9 cellular contexts compared by ENCODE assay signal in genomic region chr22:50292643-50293440, GRCh38. TPM values are rescaled to one million over a fixed set of nuclear protein-coding genes. Genes with fewer than 3 reads are reported as not detected.
DNase-seq lines count a peak whose midpoint lies in the region; ATAC-seq and TF ChIP-seq lines count a peak whose summit lies in the region.
"Had no signal": no experiment of that assay in that cellular context is flagged by ENCODE, and none has a peak within 500 bp of the region (broad histone marks: within the 10 kb centered on the region; RNA-seq: fewer than 3 reads in every experiment).

No MANE protein-coding gene starts in this region.

- H3K4me1 ChIP-seq in sigmoid colon: peaks cover 0 to 56% (median 46%) of the 10 kb centered on the region in 4 donors

- TF ChIP-seq CTCF in GM06990 (IDR thresholded peaks at IDR 0.05; ENCODE audit: insufficient read depth, low read length, poor library complexity, severe bottlenecking): no peak
- TF ChIP-seq CTCF in foreskin fibroblast (IDR thresholded peaks at IDR 0.05; ENCODE audit: low read depth, low read length): no peak
- no peak for TF ChIP-seq CTCF in sigmoid colon (IDR thresholded peaks at IDR 0.05)

- TF ChIP-seq POLR2A in sigmoid colon (IDR thresholded peaks at IDR 0.05): no peak

- peak; percentile 57; the same call in 2 of the 3 replicates for ATAC-seq in SK-N-SH treated with all-trans-retinoic acid at 6 μM for 48 hours
- no peak for ATAC-seq in HG03378 (IDR thresholded peaks at IDR 0.05; ENCODE audit: unreplicated experiment)
- ATAC-seq in HG03095 (IDR thresholded peaks at IDR 0.05; ENCODE audit: unreplicated experiment): no peak
- ATAC-seq in left lobe of liver: no peak

- peak overlapping the region; percentile 80 to 86 (median 84) for H3K27ac ChIP-seq in sigmoid colon
- H3K27ac ChIP-seq: neutrophil had no signal

- peak overlapping the region; percentile 27 for H3K4me3 ChIP-seq in GM06990 (replicated peaks; ENCODE audit: low read depth, low read length)
- peak overlapping the region; percentile 3 to 22 for H3K4me3 ChIP-seq in foreskin fibroblast (ENCODE audit: low read depth in 1 of 2, low read length in 2 of 2)
- peak overlapping the region in 3 of 4 donors; percentile 25 to 38 (median 26) for H3K4me3 ChIP-seq in sigmoid colon

- H3K27me3 ChIP-seq in GM06990 (replicated peaks; ENCODE audit: control insufficient read depth, insufficient read depth, low read length) (no peaks in the 10 kb centered on the region), sigmoid colon (no peaks in the 10 kb centered on the region)

- no peaks in the 10 kb centered on the region for H3K9me3 ChIP-seq in sigmoid colon
- H3K9me3 ChIP-seq: neutrophil had no signal

- intact Hi-C loops in sigmoid colon (cut with DNase I): loop anchor here (5.0 kb wide), 1 partner anchor 34 kb away; the partner anchor contains the start of gene DENND6B

- no peak for TF ChIP-seq EP300 in sigmoid colon (IDR thresholded peaks at IDR 0.05)

- DNase-seq in GM06990 (ENCODE audit: extremely low read depth, insufficient read length): peak; percentile 63
- DNase-seq in foreskin fibroblast: no peak
- DNase-seq in sigmoid colon: no peak
- no peak for DNase-seq in SHP77 treated with DMSO at 0.1 percent for 48 hours (lab: John Stamatoyannopoulos, UW)
- no peak for DNase-seq in left lobe of liver (ENCODE audit: low spot score)

- H3K36me3 ChIP-seq in GM06990 (ENCODE audit: control insufficient read depth, insufficient read depth, low read length) (peaks cover 30% of the 10 kb centered on the region), sigmoid colon (peaks cover 18 to 32% (median 26%) of the 10 kb centered on the region in 4 donors)
- H3K36me3 ChIP-seq: neutrophil had no signal

- 37 to 56% methylated on average over 29 of the region's 29 CpGs for WGBS in sigmoid colon, 2 donors

TF ChIP-seq in SK-N-SH treated with all-trans-retinoic acid at 6 μM for 48 hours, 23 proteins besides CTCF, POLR2A, EP300 and RAD21:
- TF ChIP-seq ISL1 (CRISPR knock-in tag; IDR thresholded peaks at IDR 0.05) (no peak), TCF4 (CRISPR knock-in tag; IDR thresholded peaks at IDR 0.05; ENCODE audit: borderline replicate concordance) (no peak), CREB5 (CRISPR knock-in tag; IDR thresholded peaks at IDR 0.05; ENCODE audit: low read depth) (no peak), TOX (CRISPR knock-in tag; IDR thresholded peaks at IDR 0.05; ENCODE audit: borderline replicate concordance) (no peak), ZNF70 (CRISPR knock-in tag; IDR thresholded peaks at IDR 0.05) (no peak), ZNF565 (CRISPR knock-in tag; conservative IDR thresholded peaks at IDR 0.05; ENCODE audit: low read depth) (no peak), GLIS3 (CRISPR knock-in tag; IDR thresholded peaks at IDR 0.05) (no peak), ZC3H10 (CRISPR knock-in tag; IDR thresholded peaks at IDR 0.05) (no peak), SNAI2 (CRISPR knock-in tag; IDR thresholded peaks at IDR 0.05) (no peak), ESRRG (CRISPR knock-in tag; IDR thresholded peaks at IDR 0.05) (no peak), OSR1 (CRISPR knock-in tag; IDR thresholded peaks at IDR 0.05) (no peak), TSHZ2 (CRISPR knock-in tag; IDR thresholded peaks at IDR 0.05) (no peak), ZNF8 (CRISPR knock-in tag; IDR thresholded peaks at IDR 0.05) (no peak), BACH2 (CRISPR knock-in tag; IDR thresholded peaks at IDR 0.05; ENCODE audit: borderline replicate concordance) (no peak), CSDC2 (CRISPR knock-in tag; IDR thresholded peaks at IDR 0.05) (no peak), ZFP3 (CRISPR knock-in tag; IDR thresholded peaks at IDR 0.05) (no peak), ARNTL (CRISPR knock-in tag; IDR thresholded peaks at IDR 0.05; ENCODE audit: borderline replicate concordance, low read depth) (no peak), ZFP30 (CRISPR knock-in tag; IDR thresholded peaks at IDR 0.05) (no peak)
- TF ChIP-seq, protein P1, sequence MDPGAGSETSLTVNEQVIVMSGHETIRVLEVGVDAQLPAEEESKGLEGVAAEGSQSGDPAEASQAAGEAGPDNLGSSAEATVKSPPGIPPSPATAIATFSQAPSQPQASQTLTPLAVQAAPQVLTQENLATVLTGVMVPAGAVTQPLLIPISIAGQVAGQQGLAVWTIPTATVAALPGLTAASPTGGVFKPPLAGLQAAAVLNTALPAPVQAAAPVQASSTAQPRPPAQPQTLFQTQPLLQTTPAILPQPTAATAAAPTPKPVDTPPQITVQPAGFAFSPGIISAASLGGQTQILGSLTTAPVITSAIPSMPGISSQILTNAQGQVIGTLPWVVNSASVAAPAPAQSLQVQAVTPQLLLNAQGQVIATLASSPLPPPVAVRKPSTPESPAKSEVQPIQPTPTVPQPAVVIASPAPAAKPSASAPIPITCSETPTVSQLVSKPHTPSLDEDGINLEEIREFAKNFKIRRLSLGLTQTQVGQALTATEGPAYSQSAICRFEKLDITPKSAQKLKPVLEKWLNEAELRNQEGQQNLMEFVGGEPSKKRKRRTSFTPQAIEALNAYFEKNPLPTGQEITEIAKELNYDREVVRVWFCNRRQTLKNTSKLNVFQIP (CRISPR knock-in tag; IDR thresholded peaks at IDR 0.05; ENCODE audit: borderline replicate concordance, low read depth): no peak
- TF ChIP-seq, protein P2, sequence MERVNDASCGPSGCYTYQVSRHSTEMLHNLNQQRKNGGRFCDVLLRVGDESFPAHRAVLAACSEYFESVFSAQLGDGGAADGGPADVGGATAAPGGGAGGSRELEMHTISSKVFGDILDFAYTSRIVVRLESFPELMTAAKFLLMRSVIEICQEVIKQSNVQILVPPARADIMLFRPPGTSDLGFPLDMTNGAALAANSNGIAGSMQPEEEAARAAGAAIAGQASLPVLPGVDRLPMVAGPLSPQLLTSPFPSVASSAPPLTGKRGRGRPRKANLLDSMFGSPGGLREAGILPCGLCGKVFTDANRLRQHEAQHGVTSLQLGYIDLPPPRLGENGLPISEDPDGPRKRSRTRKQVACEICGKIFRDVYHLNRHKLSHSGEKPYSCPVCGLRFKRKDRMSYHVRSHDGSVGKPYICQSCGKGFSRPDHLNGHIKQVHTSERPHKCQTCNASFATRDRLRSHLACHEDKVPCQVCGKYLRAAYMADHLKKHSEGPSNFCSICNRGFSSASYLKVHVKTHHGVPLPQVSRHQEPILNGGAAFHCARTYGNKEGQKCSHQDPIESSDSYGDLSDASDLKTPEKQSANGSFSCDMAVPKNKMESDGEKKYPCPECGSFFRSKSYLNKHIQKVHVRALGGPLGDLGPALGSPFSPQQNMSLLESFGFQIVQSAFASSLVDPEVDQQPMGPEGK (CRISPR knock-in tag; IDR thresholded peaks at IDR 0.05; ENCODE audit: borderline replicate concordance): no peak

RNA-seq across cellular contexts. Expression of gene PLXNB2, which starts 14.6 kb away (rescaled TPM):
- 100 to 1,000 TPM in 1 of 4 donors, 10 to 100 TPM in 3; 60.4 to 150 (median 68.7) TPM for total RNA-seq in sigmoid colon
- 100 to 1,000 TPM in 1 of 3 donors, 10 to 100 TPM in 2; 18.6 to 142 (median 35.8) TPM for polyA plus RNA-seq in sigmoid colon
- 187 TPM for total RNA-seq in left lobe of liver

RNA-seq across cellular contexts. Expression of gene MAPK11, which starts 22.7 kb away (rescaled TPM):
- 1 to 10 TPM in 3 of 4 donors, under 1 TPM in 1; 0.82 to 6.6 (median 4.5) TPM for total RNA-seq in sigmoid colon
- 1 to 10 TPM in 2 of 3 donors, under 1 TPM in 1; 0.23 to 7.3 (median 1.2) TPM for polyA plus RNA-seq in sigmoid colon
- total RNA-seq in left lobe of liver: 8.2 TPM

RNA-seq across cellular contexts. Expression of gene MAPK12, which starts 31.4 kb away (rescaled TPM):
- total RNA-seq in sigmoid colon (1 to 10 TPM; 2.5 to 10.0 (median 6.7) TPM), left lobe of liver (5.0 TPM)
- 1 to 10 TPM in 2 of 3 donors, under 1 TPM in 1; 0.60 to 6.0 (median 2.1) TPM for polyA plus RNA-seq in sigmoid colon

RNA-seq across cellular contexts. Expression of gene DENND6B, which starts 34.0 kb away (rescaled TPM):
- 1 to 10 TPM; 2.1 to 7.2 (median 2.8) TPM for total RNA-seq in sigmoid colon
- 1 to 10 TPM in 2 of 3 donors, under 1 TPM in 1; 0.69 to 4.4 (median 1.2) TPM for polyA plus RNA-seq in sigmoid colon
- total RNA-seq in left lobe of liver: 1.8 TPM

RNA-seq across cellular contexts. Expression of gene HDAC10, which starts 41.8 kb away (rescaled TPM):
- total RNA-seq in sigmoid colon (10 to 100 TPM in 3 of 4 donors, 1 to 10 TPM in 1; 7.2 to 47.4 (median 14.9) TPM), left lobe of liver (33.3 TPM)
- 10 to 100 TPM in 2 of 3 donors, 1 to 10 TPM in 1; 8.8 to 45.9 (median 12.0) TPM for polyA plus RNA-seq in sigmoid colon
